8 cellular contexts compared by ENCODE assay signal in genomic region chr11:60345489-60345888, GRCh38. TPM values are rescaled to one million over a fixed set of nuclear protein-coding genes. Genes with fewer than 3 reads are reported as not detected.
A peak's percentile ranks its signal among the peaks of the same experiment; 100 is the strongest.
DNase-seq lines count a peak whose midpoint lies in the region; ATAC-seq, FAIRE-seq and TF ChIP-seq lines count a peak whose summit lies in the region.

No MANE protein-coding gene starts in this region.

- H3K36me3 Mint-ChIP-seq in CD14-positive monocyte = no peaks in the 10 kb centered on the region
- H3K36me3 Mint-ChIP-seq in activated T-helper 2 cell treated with anti-CD3 and anti-CD28 coated beads, Interferon-gamma antibody, Interleukin-2, Interleukin-4, amounts not matched to agents 10 μg/mL and 5 μg/mL and 100 μg/mL, durations not matched to agents 14 hours and 24 hours and 36 hours (ENCODE audit: low read depth) = no peaks in the 10 kb centered on the region

- FAIRE-seq in GM18507 (lab: Jason Lieb, UNC) = peak; percentile 60

- H3K27ac Mint-ChIP-seq in CD14-positive monocyte = no peak overlapping the region
- no peak overlapping the region for H3K27ac Mint-ChIP-seq in activated T-helper 2 cell treated with anti-CD3 and anti-CD28 coated beads, Interferon-gamma antibody, Interleukin-2, Interleukin-4, amounts not matched to agents 10 μg/mL and 5 μg/mL and 100 μg/mL, durations not matched to agents 14 hours and 24 hours and 36 hours

- no peaks in the 10 kb centered on the region for H3K27me3 ChIP-seq in RWPE2 (ENCODE audit: insufficient read depth, poor library complexity, severe bottlenecking)

- H3K9me3 Mint-ChIP-seq in CD14-positive monocyte = no peaks in the 10 kb centered on the region
- no peaks in the 10 kb centered on the region for H3K9me3 Mint-ChIP-seq in activated T-helper 2 cell treated with anti-CD3 and anti-CD28 coated beads, Interferon-gamma antibody, Interleukin-2, Interleukin-4, amounts not matched to agents 10 μg/mL and 5 μg/mL and 100 μg/mL, durations not matched to agents 14 hours and 24 hours and 36 hours

- H3K27me3 Mint-ChIP-seq in CD14-positive monocyte (ENCODE audit: low read depth in 3 of 3) = no peaks in the 10 kb centered on the region
- peaks cover 4% of the 10 kb centered on the region for H3K27me3 Mint-ChIP-seq in activated T-helper 2 cell treated with anti-CD3 and anti-CD28 coated beads, Interferon-gamma antibody, Interleukin-2, Interleukin-4, amounts not matched to agents 10 μg/mL and 5 μg/mL and 100 μg/mL, durations not matched to agents 14 hours and 24 hours and 36 hours (ENCODE audit: low read depth)

- H3K4me3 Mint-ChIP-seq in CD14-positive monocyte = no peak overlapping the region
- no peak overlapping the region for H3K4me3 Mint-ChIP-seq in activated T-helper 2 cell treated with anti-CD3 and anti-CD28 coated beads, Interferon-gamma antibody, Interleukin-2, Interleukin-4, amounts not matched to agents 10 μg/mL and 5 μg/mL and 100 μg/mL, durations not matched to agents 14 hours and 24 hours and 36 hours (ENCODE audit: low read depth)

- ATAC-seq in RWPE2 (ENCODE audit: low read depth) = no peak

- TF ChIP-seq CTCF in CD14-positive monocyte (IDR thresholded peaks at IDR 0.05) (peak; percentile 78), RWPE2 (IDR thresholded peaks at IDR 0.05; ENCODE audit: poor library complexity, severe bottlenecking) (peak; percentile 33)

- no peak overlapping the region for H3K4me3 ChIP-seq in RWPE2 (ENCODE audit: severe bottlenecking)

- H3K27ac ChIP-seq in RWPE2 (ENCODE audit: poor library complexity, severe bottlenecking) = no peak overlapping the region

- H3K36me3 ChIP-seq in RWPE2 (ENCODE audit: low read depth) = no peaks in the 10 kb centered on the region

- H3K4me1 ChIP-seq in RWPE2 (ENCODE audit: insufficient read depth, poor library complexity, severe bottlenecking) = no peaks in the 10 kb centered on the region

- DNase-seq in CD14-positive monocyte (ENCODE audit: low spot score) (no peak), GM18507 (ENCODE audit: extremely low spot score, insufficient read length, low read depth) (no peak), RWPE2 (ENCODE audit: low spot score) (no peak), iPS-NIHi7 (ENCODE audit: extremely low spot score) (peak; percentile 29), medulla oblongata (ENCODE audit: extremely low spot score) (no peak), COLO829 (ENCODE audit: low spot score) (no peak), GOT3 (lab: John Stamatoyannopoulos, UW) (no peak)
- DNase-seq in activated T-helper 2 cell treated with anti-CD3 and anti-CD28 coated beads, Interferon-gamma antibody, Interleukin-2, Interleukin-4, amounts not matched to agents 10 μg/mL and 5 μg/mL and 100 μg/mL, durations not matched to agents 14 hours and 24 hours and 36 hours (ENCODE audit: low spot score) = no peak

- no peaks in the 10 kb centered on the region for H3K9me3 ChIP-seq in RWPE2 (ENCODE audit: severe bottlenecking)

- intact Hi-C loops in CD14-positive monocyte (cut with micrococcal nuclease) = loop anchor here in 1 of 2 donors (10.0 kb wide), 1 partner anchor 269 kb away; no protein-coding TSS in a partner anchor
- intact Hi-C loops in activated T-helper 2 cell treated with anti-CD3 and anti-CD28 coated beads, Interferon-gamma antibody, Interleukin-2, Interleukin-4, amounts not matched to agents 10 μg/mL and 5 μg/mL and 100 μg/mL, durations not matched to agents 14 hours and 24 hours and 36 hours (cut with micrococcal nuclease) = loop anchor here (5.0 kb wide), 1 partner anchor 78 kb away; no protein-coding TSS in a partner anchor

- peaks cover 13% of the 10 kb centered on the region for H3K4me1 Mint-ChIP-seq in CD14-positive monocyte
- H3K4me1 Mint-ChIP-seq in activated T-helper 2 cell treated with anti-CD3 and anti-CD28 coated beads, Interferon-gamma antibody, Interleukin-2, Interleukin-4, amounts not matched to agents 10 μg/mL and 5 μg/mL and 100 μg/mL, durations not matched to agents 14 hours and 24 hours and 36 hours (ENCODE audit: low read depth) = no peaks in the 10 kb centered on the region

RNA-seq across cellular contexts. Expression of gene MS4A6E, which starts 18.4 kb away (rescaled TPM):
- polyA plus RNA-seq in CD14-positive monocyte = not detected
- total RNA-seq in activated T-helper 2 cell treated with anti-CD3 and anti-CD28 coated beads, Interferon-gamma antibody, Interleukin-2, Interleukin-4, amounts not matched to agents 10 μg/mL and 5 μg/mL and 100 μg/mL, durations not matched to agents 14 hours and 24 hours and 36 hours = not detected in 2 replicates

RNA-seq across cellular contexts. Expression of gene MS4A7, which starts 32.8 kb away (rescaled TPM):
- polyA plus RNA-seq in CD14-positive monocyte = 100 to 1,000 TPM; 504 to 596 TPM
- not detected in 2 replicates for total RNA-seq in activated T-helper 2 cell treated with anti-CD3 and anti-CD28 coated beads, Interferon-gamma antibody, Interleukin-2, Interleukin-4, amounts not matched to agents 10 μg/mL and 5 μg/mL and 100 μg/mL, durations not matched to agents 14 hours and 24 hours and 36 hours

RNA-seq across cellular contexts. Expression of gene MS4A14, which starts 50.8 kb away (rescaled TPM):
- 1 to 10 TPM; 3.0 to 7.5 TPM for polyA plus RNA-seq in CD14-positive monocyte
- total RNA-seq in activated T-helper 2 cell treated with anti-CD3 and anti-CD28 coated beads, Interferon-gamma antibody, Interleukin-2, Interleukin-4, amounts not matched to agents 10 μg/mL and 5 μg/mL and 100 μg/mL, durations not matched to agents 14 hours and 24 hours and 36 hours = not detected in 2 replicates
